ENCODE assay signal across 1 cellular context in genomic region chr2:238450440-238450861, GRCh38.
TF ChIP-seq lines count a peak whose summit lies in the region.

No MANE protein-coding gene starts in this region.

TF ChIP-seq in WTC11, 78 proteins besides CTCF, POLR2A, EP300 and RAD21 (continued from another document):
- no peak for TF ChIP-seq AR (CRISPR knock-in tag; IDR thresholded peaks at IDR 0.05)
- no peak for TF ChIP-seq FOXK1 (CRISPR knock-in tag; IDR thresholded peaks at IDR 0.05)
- TF ChIP-seq RELA (CRISPR knock-in tag; IDR thresholded peaks at IDR 0.05; ENCODE audit: borderline replicate concordance): no peak
- TF ChIP-seq FOXP4 (CRISPR knock-in tag; IDR thresholded peaks at IDR 0.05): no peak
